16 cellular contexts compared by ENCODE assay signal in the genomic region with DNA sequence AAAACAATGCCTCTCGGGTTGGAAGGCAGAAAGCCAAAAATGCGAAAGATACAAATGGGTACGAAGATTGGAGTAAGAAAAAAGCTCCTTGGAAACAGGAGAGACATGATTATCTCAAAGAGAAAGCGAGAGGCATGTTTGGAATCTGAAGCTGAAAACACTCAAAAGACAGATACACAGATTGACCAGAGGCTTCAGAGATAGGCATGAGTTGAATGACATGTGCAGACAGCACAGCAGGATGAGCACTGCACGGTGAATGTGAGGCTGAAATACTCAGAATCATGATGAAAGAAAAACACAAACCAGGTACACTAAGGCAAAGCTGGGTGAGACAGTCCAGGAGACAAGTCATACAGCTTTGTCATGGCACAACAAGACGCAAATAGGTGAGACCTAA. TPM values are rescaled to one million over a fixed set of nuclear protein-coding genes. Genes with fewer than 3 reads are reported as not detected.
DNase-seq lines count a peak whose midpoint lies in the region; ATAC-seq and TF ChIP-seq lines count a peak whose summit lies in the region.
"Had no signal": no experiment of that assay in that cellular context is flagged by ENCODE, and none has a peak within 500 bp of the region (broad histone marks: within the 10 kb centered on the region; RNA-seq: fewer than 3 reads in every experiment).

No MANE protein-coding gene starts in this region.

- ATAC-seq in activated CD8-positive, alpha-beta memory T cell treated with anti-CD3 and anti-CD28 coated beads, Interleukin-2, amount 10 ng/mL, durations not matched to agents 7 days and 5 days: peak; percentile 34
- peak; percentile 11 for ATAC-seq in activated CD8-positive, alpha-beta T cell treated with anti-CD3 and anti-CD28 coated beads, Interleukin-2, amount 10 ng/mL, durations not matched to agents 7 days and 5 days
- no peak for ATAC-seq in GM19467 (IDR thresholded peaks at IDR 0.05; ENCODE audit: unreplicated experiment)
- ATAC-seq: HCT116, pancreas had no signal

- H3K4me3 ChIP-seq in epithelial cell of proximal tubule (ENCODE audit: low read depth, low read length): no peak overlapping the region
- H3K4me3 ChIP-seq: left ventricle myocardium inferior, pancreas, vagina had no signal

- CTCF ChIA-PET in activated CD8-positive, alpha-beta memory T cell treated with anti-CD3 and anti-CD28 coated beads, Interleukin-2, amount 10 ng/mL, durations not matched to agents 7 days and 5 days (lab: Charles Lee): interaction anchor here (0.6 to 1.7 kb wide), 2 partner anchors 8 to 31 kb away, joined by 4 to 7 read pairs; a partner anchor contains a TSS
- CTCF ChIA-PET in activated CD8-positive, alpha-beta T cell treated with anti-CD3 and anti-CD28 coated beads, Interleukin-2, amount 10 ng/mL, durations not matched to agents 7 days and 5 days (lab: Charles Lee): interaction anchor here (0.6 to 1.0 kb wide), 2 partner anchors 13 to 18 kb away, joined by 3 read pairs; no protein-coding TSS in a partner anchor

- peaks cover 87% of the 10 kb centered on the region for H3K36me3 Mint-ChIP-seq in activated CD8-positive, alpha-beta memory T cell treated with anti-CD3 and anti-CD28 coated beads, Interleukin-2, amount 10 ng/mL, durations not matched to agents 7 days and 5 days
- H3K36me3 Mint-ChIP-seq in activated CD8-positive, alpha-beta T cell treated with anti-CD3 and anti-CD28 coated beads, Interleukin-2, amount 10 ng/mL, durations not matched to agents 7 days and 5 days (ENCODE audit: low read depth): peaks cover 86% of the 10 kb centered on the region

- H3K4me1 Mint-ChIP-seq in activated CD8-positive, alpha-beta memory T cell treated with anti-CD3 and anti-CD28 coated beads, Interleukin-2, amount 10 ng/mL, durations not matched to agents 7 days and 5 days: peaks cover 63% of the 10 kb centered on the region
- peaks cover 44% of the 10 kb centered on the region for H3K4me1 Mint-ChIP-seq in activated CD8-positive, alpha-beta T cell treated with anti-CD3 and anti-CD28 coated beads, Interleukin-2, amount 10 ng/mL, durations not matched to agents 7 days and 5 days (ENCODE audit: low read depth)

- POLR2A ChIA-PET in activated CD8-positive, alpha-beta T cell treated with anti-CD3 and anti-CD28 coated beads, Interleukin-2, amount 10 ng/mL, durations not matched to agents 7 days and 5 days (lab: Charles Lee): no interaction called here

- no peak for TF ChIP-seq CTCF in epithelial cell of proximal tubule (conservative IDR thresholded peaks at IDR 0.05; ENCODE audit: low read depth, low read length)

- no peaks in the 10 kb centered on the region for H3K27me3 Mint-ChIP-seq in activated CD8-positive, alpha-beta memory T cell treated with anti-CD3 and anti-CD28 coated beads, Interleukin-2, amount 10 ng/mL, durations not matched to agents 7 days and 5 days
- H3K27me3 Mint-ChIP-seq in activated CD8-positive, alpha-beta T cell treated with anti-CD3 and anti-CD28 coated beads, Interleukin-2, amount 10 ng/mL, durations not matched to agents 7 days and 5 days (ENCODE audit: low read depth): no peaks in the 10 kb centered on the region
- H3K27me3 Mint-ChIP-seq: dendritic cell treated with granulocyte-macrophage colony-stimulating factor and Interleukin-4, amounts not matched to agents 40 ng/mL and 50 ng/mL, for 4 days had no signal

- H3K9me3 Mint-ChIP-seq in activated CD8-positive, alpha-beta memory T cell treated with anti-CD3 and anti-CD28 coated beads, Interleukin-2, amount 10 ng/mL, durations not matched to agents 7 days and 5 days (ENCODE audit: low read depth): peaks cover 24% of the 10 kb centered on the region
- peaks cover 31% of the 10 kb centered on the region for H3K9me3 Mint-ChIP-seq in activated CD8-positive, alpha-beta T cell treated with anti-CD3 and anti-CD28 coated beads, Interleukin-2, amount 10 ng/mL, durations not matched to agents 7 days and 5 days (ENCODE audit: insufficient read depth)

- H3K27ac Mint-ChIP-seq in activated CD8-positive, alpha-beta memory T cell treated with anti-CD3 and anti-CD28 coated beads, Interleukin-2, amount 10 ng/mL, durations not matched to agents 7 days and 5 days: peak overlapping the region; percentile 93
- H3K27ac Mint-ChIP-seq in activated CD8-positive, alpha-beta T cell treated with anti-CD3 and anti-CD28 coated beads, Interleukin-2, amount 10 ng/mL, durations not matched to agents 7 days and 5 days: peak overlapping the region; percentile 81
- H3K27ac Mint-ChIP-seq: dendritic cell treated with granulocyte-macrophage colony-stimulating factor and Interleukin-4, amounts not matched to agents 40 ng/mL and 50 ng/mL, for 4 days had no signal

- no peak for DNase-seq in activated CD8-positive, alpha-beta memory T cell treated with anti-CD3 and anti-CD28 coated beads, Interleukin-2, amount 10 ng/mL, durations not matched to agents 7 days and 5 days
- no peak for DNase-seq in activated CD8-positive, alpha-beta memory T cell treated with anti-CD3 and anti-CD28 coated beads, Interleukin-2, amount 50 U/mL, for 4 hours
- DNase-seq in activated CD8-positive, alpha-beta T cell treated with anti-CD3 and anti-CD28 coated beads, Interleukin-2, amount 10 ng/mL, durations not matched to agents 7 days and 5 days: no peak
- DNase-seq in epithelial cell of proximal tubule (ENCODE audit: low read depth) (peak; percentile 61), renal cortical epithelial cell (ENCODE audit: low read depth) (peak; percentile 54), DMS114 treated with DMSO at 0.1 percent for 48 hours (lab: John Stamatoyannopoulos, UW; ENCODE audit: unreplicated experiment) (no peak), NCI-H2029 treated with DMSO at 0.1 percent for 48 hours (lab: John Stamatoyannopoulos, UW) (no peak)
- DNase-seq: left ventricle myocardium inferior, NCI-H1417, NCI-H748 treated with DMSO at 0.1 percent for 48 hours, pancreas, SIG-M5 had no signal

- H3K4me3 Mint-ChIP-seq in activated CD8-positive, alpha-beta memory T cell treated with anti-CD3 and anti-CD28 coated beads, Interleukin-2, amount 10 ng/mL, durations not matched to agents 7 days and 5 days: no peak overlapping the region
- H3K4me3 Mint-ChIP-seq in activated CD8-positive, alpha-beta T cell treated with anti-CD3 and anti-CD28 coated beads, Interleukin-2, amount 10 ng/mL, durations not matched to agents 7 days and 5 days: no peak overlapping the region
- H3K4me3 Mint-ChIP-seq: dendritic cell treated with granulocyte-macrophage colony-stimulating factor and Interleukin-4, amounts not matched to agents 40 ng/mL and 50 ng/mL, for 4 days had no signal

RNA-seq across cellular contexts. Expression of a gene that starts 30.8 kb away (rescaled TPM):
- 100 to 1,000 TPM; 110 to 137 TPM for total RNA-seq in activated CD8-positive, alpha-beta memory T cell treated with anti-CD3 and anti-CD28 coated beads, Interleukin-2, amount 10 ng/mL, durations not matched to agents 7 days and 5 days
- total RNA-seq in activated CD8-positive, alpha-beta T cell treated with anti-CD3 and anti-CD28 coated beads, Interleukin-2, amount 10 ng/mL, durations not matched to agents 7 days and 5 days: 100 to 1,000 TPM; 112 to 126 TPM
- total RNA-seq in epithelial cell of proximal tubule: 28.8 and 32.2 TPM in 2 replicates
- total RNA-seq in renal cortical epithelial cell: 20.5 and 88.5 TPM in 2 replicates

Comparison
In these comparisons a context has a peak if more than half of its experiments do, and no peak if none do; other contexts are left out.
1. DNase-seq: peak in epithelial cell of proximal tubule (single experiment) and renal cortical epithelial cell (single experiment); none in activated CD8-positive, alpha-beta memory T cell treated with anti-CD3 and anti-CD28 coated beads, Interleukin-2, amount 10 ng/mL, durations not matched to agents 7 days and 5 days (single experiment), activated CD8-positive, alpha-beta memory T cell treated with anti-CD3 and anti-CD28 coated beads, Interleukin-2, amount 50 U/mL, for 4 hours (single experiment), activated CD8-positive, alpha-beta T cell treated with anti-CD3 and anti-CD28 coated beads, Interleukin-2, amount 10 ng/mL, durations not matched to agents 7 days and 5 days (single experiment), DMS114 treated with DMSO at 0.1 percent for 48 hours (single experiment) and NCI-H2029 treated with DMSO at 0.1 percent for 48 hours (single experiment).